ENCODE assay signal across 8 cellular contexts in the genomic region with DNA sequence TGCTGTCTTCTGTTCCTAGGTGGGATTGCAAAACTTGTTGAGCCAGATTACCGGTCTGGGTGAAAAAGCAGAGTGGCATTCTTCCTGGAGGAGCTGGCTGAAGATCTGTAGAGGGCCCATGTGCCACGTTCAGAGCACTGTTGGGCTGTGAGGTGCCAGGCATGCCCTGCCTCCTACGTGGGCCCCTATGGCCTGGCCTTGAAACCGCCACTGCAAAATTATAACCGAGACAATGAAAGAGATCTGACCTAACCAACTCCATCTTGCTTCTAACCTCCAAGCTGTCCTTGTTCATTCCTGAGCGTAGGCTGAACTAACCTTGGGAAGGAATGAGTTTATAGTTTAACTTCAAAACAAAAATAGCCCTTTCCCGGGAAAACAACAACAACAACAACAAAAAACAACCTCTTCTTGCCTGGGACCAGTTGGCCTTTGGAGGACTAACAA. TPM values are rescaled to one million over a fixed set of nuclear protein-coding genes. Genes with fewer than 3 reads are reported as not detected.
DNase-seq lines count a peak whose midpoint lies in the region; ATAC-seq and TF ChIP-seq lines count a peak whose summit lies in the region.

No MANE protein-coding gene starts in this region.

- peaks cover 47% of the 10 kb centered on the region for H3K4me1 Mint-ChIP-seq in activated CD8-positive, alpha-beta T cell treated with anti-CD3 and anti-CD28 coated beads for 36 hours (ENCODE audit: low read depth)
- peaks cover 52% of the 10 kb centered on the region for H3K4me1 Mint-ChIP-seq in stimulated activated memory B cell treated with anti-CD40 and anti-IgM and Interleukin-4, amounts not matched to agents 10 μg/mL and 1 μg/mL and 100 μg/mL, for 72 hours

- CTCF ChIA-PET in activated CD8-positive, alpha-beta T cell treated with anti-CD3 and anti-CD28 coated beads for 36 hours (lab: Charles Lee): interaction anchor here (0.9 to 6.7 kb wide), 19 partner anchors 8 to 368 kb away, joined by 3 to 34 read pairs (median 5); no protein-coding TSS in a partner anchor

- H3K27me3 Mint-ChIP-seq in activated CD8-positive, alpha-beta T cell treated with anti-CD3 and anti-CD28 coated beads for 36 hours: no peaks in the 10 kb centered on the region
- H3K27me3 Mint-ChIP-seq in stimulated activated memory B cell treated with anti-CD40 and anti-IgM and Interleukin-4, amounts not matched to agents 10 μg/mL and 1 μg/mL and 100 μg/mL, for 72 hours: no peaks in the 10 kb centered on the region

- POLR2A ChIA-PET in activated CD8-positive, alpha-beta T cell treated with anti-CD3 and anti-CD28 coated beads for 36 hours (lab: Charles Lee): interaction anchor here (0.6 to 2.7 kb wide), 19 partner anchors 7 to 708 kb away, joined by 3 to 13 read pairs (median 5); a partner anchor contains a TSS

- no peak for DNase-seq in HFF-Myc (ENCODE audit: extremely low read depth, low read depth)
- DNase-seq in activated CD8-positive, alpha-beta T cell treated with anti-CD3 and anti-CD28 coated beads for 36 hours: no peak
- no peak for DNase-seq in NCI-H2171 (lab: John Stamatoyannopoulos, UW)
- DNase-seq in stimulated activated CD4-positive, alpha-beta T cell treated with anti-CD3 and anti-CD28 coated beads, Interleukin-15, amount 100 ng/mL, for 24 hours: no peak

- no peak for ATAC-seq in activated CD8-positive, alpha-beta T cell treated with anti-CD3 and anti-CD28 coated beads for 36 hours
- no peak for ATAC-seq in stimulated activated memory B cell treated with anti-CD40 and anti-IgM and Interleukin-4, amounts not matched to agents 10 μg/mL and 1 μg/mL and 100 μg/mL, for 72 hours
- ATAC-seq in HG02870 (IDR thresholded peaks at IDR 0.05; ENCODE audit: unreplicated experiment) (no peak), HG02623 (IDR thresholded peaks at IDR 0.05; ENCODE audit: unreplicated experiment) (no peak)

- intact Hi-C loops in activated CD8-positive, alpha-beta T cell treated with anti-CD3 and anti-CD28 coated beads for 36 hours (cut with micrococcal nuclease): loop anchor here (2.0 kb wide), 1 partner anchor 227 kb away; a partner anchor contains a TSS

- H3K9me3 Mint-ChIP-seq in activated CD8-positive, alpha-beta T cell treated with anti-CD3 and anti-CD28 coated beads for 36 hours: no peaks in the 10 kb centered on the region
- no peaks in the 10 kb centered on the region for H3K9me3 Mint-ChIP-seq in stimulated activated memory B cell treated with anti-CD40 and anti-IgM and Interleukin-4, amounts not matched to agents 10 μg/mL and 1 μg/mL and 100 μg/mL, for 72 hours

- peaks cover 28% of the 10 kb centered on the region for H3K36me3 Mint-ChIP-seq in activated CD8-positive, alpha-beta T cell treated with anti-CD3 and anti-CD28 coated beads for 36 hours (ENCODE audit: low read depth)
- H3K36me3 Mint-ChIP-seq in stimulated activated memory B cell treated with anti-CD40 and anti-IgM and Interleukin-4, amounts not matched to agents 10 μg/mL and 1 μg/mL and 100 μg/mL, for 72 hours: peaks cover 9% of the 10 kb centered on the region

- no peak for TF ChIP-seq CTCF in HFF-Myc (IDR thresholded peaks at IDR 0.05; ENCODE audit: low read depth, low read length, missing control alignments)
- TF ChIP-seq CTCF in activated CD8-positive, alpha-beta T cell treated with anti-CD3 and anti-CD28 coated beads for 36 hours (IDR thresholded peaks at IDR 0.05): no peak

- H3K4me3 ChIP-seq in HFF-Myc (replicated peaks; ENCODE audit: low read depth, low read length): peak overlapping the region; percentile 81
- H3K4me3 ChIP-seq in iPS-11a (ENCODE audit: low read depth, low read length): peak overlapping the region; percentile 86

- peak overlapping the region; percentile 92 for H3K4me3 Mint-ChIP-seq in activated CD8-positive, alpha-beta T cell treated with anti-CD3 and anti-CD28 coated beads for 36 hours
- peak overlapping the region; percentile 85 for H3K4me3 Mint-ChIP-seq in stimulated activated memory B cell treated with anti-CD40 and anti-IgM and Interleukin-4, amounts not matched to agents 10 μg/mL and 1 μg/mL and 100 μg/mL, for 72 hours

- peak overlapping the region; percentile 97 for H3K27ac Mint-ChIP-seq in activated CD8-positive, alpha-beta T cell treated with anti-CD3 and anti-CD28 coated beads for 36 hours
- peak overlapping the region; percentile 96 for H3K27ac Mint-ChIP-seq in stimulated activated memory B cell treated with anti-CD40 and anti-IgM and Interleukin-4, amounts not matched to agents 10 μg/mL and 1 μg/mL and 100 μg/mL, for 72 hours

RNA-seq across cellular contexts. Expression of a gene that starts 1.4 kb away (rescaled TPM):
- 10 to 100 TPM; 50.1 to 50.5 TPM for total RNA-seq in activated CD8-positive, alpha-beta T cell treated with anti-CD3 and anti-CD28 coated beads for 36 hours
